ENCODE assay signal across 1 cellular context in the genomic region with DNA sequence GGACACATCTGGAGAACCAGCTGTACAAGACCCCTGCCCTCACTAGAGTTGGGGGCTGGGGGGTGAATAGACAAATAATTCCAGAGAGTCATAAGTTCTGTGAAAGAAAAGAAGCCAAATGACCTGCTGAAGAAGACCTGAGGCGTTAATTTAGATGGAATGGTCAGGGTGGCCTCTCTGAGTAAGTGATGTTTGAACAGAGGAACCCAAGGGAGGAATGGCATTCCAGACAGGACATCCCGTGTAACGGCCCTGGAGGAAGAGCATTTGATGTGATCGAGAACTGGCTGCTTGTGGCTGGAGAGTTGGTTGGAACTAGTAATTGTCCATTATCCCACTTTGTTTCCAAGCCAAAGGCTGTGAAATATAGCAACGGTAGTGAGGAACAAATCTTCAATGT.
TF ChIP-seq lines count a peak whose summit lies in the region.

No MANE protein-coding gene starts in this region.

TF ChIP-seq in HepG2, 621 proteins besides CTCF, POLR2A, EP300 and RAD21 (continued from another document):
- TF ChIP-seq, protein P1, sequence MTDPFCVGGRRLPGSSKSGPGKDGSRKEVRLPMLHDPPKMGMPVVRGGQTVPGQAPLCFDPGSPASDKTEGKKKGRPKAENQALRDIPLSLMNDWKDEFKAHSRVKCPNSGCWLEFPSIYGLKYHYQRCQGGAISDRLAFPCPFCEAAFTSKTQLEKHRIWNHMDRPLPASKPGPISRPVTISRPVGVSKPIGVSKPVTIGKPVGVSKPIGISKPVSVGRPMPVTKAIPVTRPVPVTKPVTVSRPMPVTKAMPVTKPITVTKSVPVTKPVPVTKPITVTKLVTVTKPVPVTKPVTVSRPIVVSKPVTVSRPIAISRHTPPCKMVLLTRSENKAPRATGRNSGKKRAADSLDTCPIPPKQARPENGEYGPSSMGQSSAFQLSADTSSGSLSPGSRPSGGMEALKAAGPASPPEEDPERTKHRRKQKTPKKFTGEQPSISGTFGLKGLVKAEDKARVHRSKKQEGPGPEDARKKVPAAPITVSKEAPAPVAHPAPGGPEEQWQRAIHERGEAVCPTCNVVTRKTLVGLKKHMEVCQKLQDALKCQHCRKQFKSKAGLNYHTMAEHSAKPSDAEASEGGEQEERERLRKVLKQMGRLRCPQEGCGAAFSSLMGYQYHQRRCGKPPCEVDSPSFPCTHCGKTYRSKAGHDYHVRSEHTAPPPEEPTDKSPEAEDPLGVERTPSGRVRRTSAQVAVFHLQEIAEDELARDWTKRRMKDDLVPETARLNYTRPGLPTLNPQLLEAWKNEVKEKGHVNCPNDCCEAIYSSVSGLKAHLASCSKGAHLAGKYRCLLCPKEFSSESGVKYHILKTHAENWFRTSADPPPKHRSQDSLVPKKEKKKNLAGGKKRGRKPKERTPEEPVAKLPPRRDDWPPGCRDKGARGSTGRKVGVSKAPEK (CRISPR knock-in tag; IDR thresholded peaks at IDR 0.05; ENCODE audit: borderline replicate concordance): no peak
- TF ChIP-seq ZBTB3 (CRISPR knock-in tag; IDR thresholded peaks at IDR 0.05; ENCODE audit: borderline replicate concordance, low read depth) (no peak), ZNF567 (CRISPR knock-in tag; IDR thresholded peaks at IDR 0.05; ENCODE audit: borderline replicate concordance) (no peak), ARID5B (CRISPR knock-in tag; IDR thresholded peaks at IDR 0.05) (no peak), HNRNPLL (IDR thresholded peaks at IDR 0.05; ENCODE audit: low read depth, low read length, poor library complexity, severe bottlenecking) (no peak), GABPB1 (CRISPR knock-in tag; IDR thresholded peaks at IDR 0.05) (no peak), ZNF460 (CRISPR knock-in tag; IDR thresholded peaks at IDR 0.05; ENCODE audit: borderline replicate concordance) (no peak), RFXANK (CRISPR knock-in tag; IDR thresholded peaks at IDR 0.05) (no peak)
- TF ChIP-seq, protein P2, sequence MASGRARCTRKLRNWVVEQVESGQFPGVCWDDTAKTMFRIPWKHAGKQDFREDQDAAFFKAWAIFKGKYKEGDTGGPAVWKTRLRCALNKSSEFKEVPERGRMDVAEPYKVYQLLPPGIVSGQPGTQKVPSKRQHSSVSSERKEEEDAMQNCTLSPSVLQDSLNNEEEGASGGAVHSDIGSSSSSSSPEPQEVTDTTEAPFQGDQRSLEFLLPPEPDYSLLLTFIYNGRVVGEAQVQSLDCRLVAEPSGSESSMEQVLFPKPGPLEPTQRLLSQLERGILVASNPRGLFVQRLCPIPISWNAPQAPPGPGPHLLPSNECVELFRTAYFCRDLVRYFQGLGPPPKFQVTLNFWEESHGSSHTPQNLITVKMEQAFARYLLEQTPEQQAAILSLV (CRISPR knock-in tag; IDR thresholded peaks at IDR 0.05; ENCODE audit: borderline replicate concordance): no peak
- TF ChIP-seq, protein P3, sequence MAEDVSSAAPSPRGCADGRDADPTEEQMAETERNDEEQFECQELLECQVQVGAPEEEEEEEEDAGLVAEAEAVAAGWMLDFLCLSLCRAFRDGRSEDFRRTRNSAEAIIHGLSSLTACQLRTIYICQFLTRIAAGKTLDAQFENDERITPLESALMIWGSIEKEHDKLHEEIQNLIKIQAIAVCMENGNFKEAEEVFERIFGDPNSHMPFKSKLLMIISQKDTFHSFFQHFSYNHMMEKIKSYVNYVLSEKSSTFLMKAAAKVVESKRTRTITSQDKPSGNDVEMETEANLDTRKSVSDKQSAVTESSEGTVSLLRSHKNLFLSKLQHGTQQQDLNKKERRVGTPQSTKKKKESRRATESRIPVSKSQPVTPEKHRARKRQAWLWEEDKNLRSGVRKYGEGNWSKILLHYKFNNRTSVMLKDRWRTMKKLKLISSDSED (CRISPR knock-in tag; IDR thresholded peaks at IDR 0.05): no peak
